ENCODE assay signal across 1 cellular context in the genomic region with DNA sequence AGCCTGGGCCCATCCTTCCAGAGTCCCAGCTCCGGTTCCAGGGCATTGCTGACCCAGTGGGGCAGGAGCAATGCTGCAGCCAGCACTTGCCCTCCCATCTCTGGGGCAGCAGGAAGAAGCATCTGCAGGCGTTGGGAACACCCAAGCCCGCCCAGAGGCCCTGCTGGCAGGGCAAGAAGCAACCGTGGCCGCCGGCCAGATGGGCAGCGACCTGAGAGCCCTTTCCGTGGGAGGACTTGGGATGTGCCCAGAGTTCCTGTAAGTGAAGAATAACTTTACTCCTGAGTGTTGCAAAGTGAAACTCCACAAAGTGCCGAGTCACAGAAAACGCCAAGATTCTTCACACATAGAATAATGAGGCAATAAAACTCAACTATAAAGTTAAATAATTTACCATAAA.
TF ChIP-seq lines count a peak whose summit lies in the region.

No MANE protein-coding gene starts in this region.

TF ChIP-seq in H1, 55 proteins besides CTCF, POLR2A, EP300 and RAD21:
- TF ChIP-seq JUND (IDR thresholded peaks at IDR 0.05; ENCODE audit: low read length): no peak
- TF ChIP-seq, protein P1, sequence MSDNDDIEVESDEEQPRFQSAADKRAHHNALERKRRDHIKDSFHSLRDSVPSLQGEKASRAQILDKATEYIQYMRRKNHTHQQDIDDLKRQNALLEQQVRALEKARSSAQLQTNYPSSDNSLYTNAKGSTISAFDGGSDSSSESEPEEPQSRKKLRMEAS (IDR thresholded peaks at IDR 0.05): no peak
- TF ChIP-seq NRF1 (IDR thresholded peaks at IDR 0.05; ENCODE audit: low read depth, low read length): no peak
- TF ChIP-seq TEAD4 (IDR thresholded peaks at IDR 0.05; ENCODE audit: low read depth, low read length): no peak
- TF ChIP-seq GTF2F1 (IDR thresholded peaks at IDR 0.05; ENCODE audit: borderline replicate concordance, low read depth, low read length): no peak
- no peak for TF ChIP-seq CHD2 (IDR thresholded peaks at IDR 0.05; ENCODE audit: low read length)
